ENCODE assay signal across 41 cellular contexts in the genomic region with DNA sequence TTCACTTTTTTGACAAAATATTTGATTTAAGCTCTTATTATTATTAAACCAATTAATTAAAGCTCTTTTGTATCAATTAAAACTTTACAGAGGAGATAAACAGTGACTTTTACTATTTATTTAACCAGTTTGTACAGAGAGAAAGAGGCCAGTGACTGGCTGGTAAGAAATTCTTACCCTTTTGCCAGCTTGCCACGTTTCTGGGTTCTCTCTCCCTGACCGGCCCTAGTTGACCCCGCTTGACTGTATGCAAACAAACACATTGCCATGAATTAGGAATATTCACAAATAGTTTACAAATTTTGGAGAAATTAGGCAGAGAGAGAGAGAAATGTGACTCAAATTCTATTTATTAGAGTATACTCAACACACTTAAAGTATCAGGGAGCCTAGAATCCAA. TPM values are rescaled to one million over a fixed set of nuclear protein-coding genes. Genes with fewer than 3 reads are reported as not detected.
"Had no signal": no experiment of that assay in that cellular context is flagged by ENCODE, and none has a peak within 500 bp of the region (broad histone marks: within the 10 kb centered on the region; RNA-seq: fewer than 3 reads in every experiment).

No MANE protein-coding gene starts in this region.

- H3K36me3 Mint-ChIP-seq: activated CD8-positive, alpha-beta memory T cell treated with anti-CD3 and anti-CD28 coated beads, Interleukin-2, amount 10 ng/mL, durations not matched to agents 7 days and 5 days; activated naive CD4-positive, alpha-beta T cell treated with anti-CD3 and anti-CD28 coated beads, Interleukin-2, amount 10 ng/mL, durations not matched to agents 7 days and 5 days; activated naive CD4-positive, alpha-beta T cell treated with anti-CD3 and anti-CD28 coated beads, Interleukin-2, amount 50 U/mL, for 24 hours; activated naive CD8-positive, alpha-beta T cell; activated naive CD8-positive, alpha-beta T cell treated with anti-CD3 and anti-CD28 coated beads, Interleukin-2, amount 10 ng/mL, durations not matched to agents 7 days and 5 days; brain had no signal

- H3K27ac ChIP-seq: ascending aorta, cardiac muscle cell, WERI-Rb-1 had no signal

- H3K4me3 Mint-ChIP-seq: activated CD4-positive, alpha-beta memory T cell treated with anti-CD3 and anti-CD28 coated beads, Interleukin-2, amount 10 ng/mL, durations not matched to agents 7 days and 5 days; activated CD4-positive, alpha-beta T cell treated with anti-CD3 and anti-CD28 coated beads for 36 hours; activated CD4-positive, alpha-beta T cell treated with anti-CD3 and anti-CD28 coated beads, Interleukin-2, amount 10 ng/mL, durations not matched to agents 7 days and 5 days; activated CD8-positive, alpha-beta memory T cell treated with anti-CD3 and anti-CD28 coated beads, Interleukin-2, amount 10 ng/mL, durations not matched to agents 7 days and 5 days; activated CD8-positive, alpha-beta T cell treated with anti-CD3 and anti-CD28 coated beads, Interleukin-2, amount 10 ng/mL, durations not matched to agents 7 days and 5 days; activated naive CD4-positive, alpha-beta T cell treated with anti-CD3 and anti-CD28 coated beads, Interleukin-2, amount 10 ng/mL, durations not matched to agents 7 days and 5 days; activated naive CD4-positive, alpha-beta T cell treated with anti-CD3 and anti-CD28 coated beads, Interleukin-2, amount 50 U/mL, for 24 hours; activated naive CD8-positive, alpha-beta T cell; activated naive CD8-positive, alpha-beta T cell treated with anti-CD3 and anti-CD28 coated beads, Interleukin-2, amount 10 ng/mL, durations not matched to agents 7 days and 5 days; activated naive CD8-positive, alpha-beta T cell treated with anti-CD3 and anti-CD28 coated beads, Interleukin-2, amount 50 U/mL, for 24 hours; activated T-cell treated with anti-CD3 and anti-CD28 coated beads, Interleukin-2, amount 50 U/mL, for 24 hours; brain; central memory CD8-positive, alpha-beta T cell; T-helper 1 cell treated with Interleukin-12 subunit alpha and Interleukin-12 subunit beta and Interleukin-4 antibody, amounts not matched to agents 30 μg/mL and 1 μg/mL, for 36 hours; T-helper 2 cell treated with Interferon-gamma antibody and Interleukin-4, amounts not matched to agents 5 μg/mL and 100 μg/mL, for 36 hours; WTC11 had no signal

- H3K9me3 ChIP-seq: ascending aorta had no signal

- FAIRE-seq: bronchial epithelial cell, TTC549 had no signal

- H3K36me3 ChIP-seq: ascending aorta, cardiac muscle cell, WERI-Rb-1 had no signal

- H3K9me3 Mint-ChIP-seq: activated CD4-positive, alpha-beta memory T cell treated with anti-CD3 and anti-CD28 coated beads, Interleukin-2, amount 10 ng/mL, durations not matched to agents 7 days and 5 days; activated CD4-positive, alpha-beta T cell treated with anti-CD3 and anti-CD28 coated beads, Interleukin-2, amount 10 ng/mL, durations not matched to agents 7 days and 5 days; activated naive CD4-positive, alpha-beta T cell treated with anti-CD3 and anti-CD28 coated beads, Interleukin-2, amount 10 ng/mL, durations not matched to agents 7 days and 5 days; activated naive CD4-positive, alpha-beta T cell treated with anti-CD3 and anti-CD28 coated beads, Interleukin-2, amount 50 U/mL, for 24 hours; activated naive CD8-positive, alpha-beta T cell treated with anti-CD3 and anti-CD28 coated beads, Interleukin-2, amount 10 ng/mL, durations not matched to agents 7 days and 5 days; activated naive CD8-positive, alpha-beta T cell treated with anti-CD3 and anti-CD28 coated beads, Interleukin-2, amount 50 U/mL, for 24 hours; activated T-cell treated with anti-CD3 and anti-CD28 coated beads, Interleukin-2, amount 50 U/mL, for 24 hours; activated T-helper 2 cell treated with anti-CD3 and anti-CD28 coated beads, Interferon-gamma antibody, Interleukin-2, Interleukin-4, amounts not matched to agents 10 μg/mL and 5 μg/mL and 100 μg/mL, durations not matched to agents 14 hours and 24 hours and 36 hours; central memory CD8-positive, alpha-beta T cell; T-helper 1 cell treated with Interleukin-12 subunit alpha and Interleukin-12 subunit beta and Interleukin-4 antibody, amounts not matched to agents 30 μg/mL and 1 μg/mL, for 36 hours; T-helper 2 cell treated with Interferon-gamma antibody and Interleukin-4, amounts not matched to agents 5 μg/mL and 100 μg/mL, for 36 hours had no signal

- H3K4me3 ChIP-seq: ascending aorta, cardiac muscle cell had no signal

- H3K4me1 ChIP-seq: ascending aorta had no signal

- ATAC-seq: activated CD4-positive, alpha-beta T cell treated with anti-CD3 and anti-CD28 coated beads for 36 hours; activated CD4-positive, CD25-positive, alpha-beta regulatory T cell treated with anti-CD3 and anti-CD28 coated beads, Interleukin-2, amount 50 U/mL, for 24 hours; activated CD8-positive, alpha-beta memory T cell treated with anti-CD3 and anti-CD28 coated beads, Interleukin-2, amount 10 ng/mL, durations not matched to agents 7 days and 5 days; activated CD8-positive, alpha-beta T cell treated with anti-CD3 and anti-CD28 coated beads, Interleukin-2, amount 10 ng/mL, durations not matched to agents 7 days and 5 days; activated naive CD8-positive, alpha-beta T cell treated with anti-CD3 and anti-CD28 coated beads, Interleukin-2, amount 50 U/mL, for 24 hours; WTC11 had no signal

- H3K4me1 Mint-ChIP-seq: activated CD4-positive, alpha-beta memory T cell treated with anti-CD3 and anti-CD28 coated beads, Interleukin-2, amount 10 ng/mL, durations not matched to agents 7 days and 5 days; activated CD4-positive, alpha-beta T cell treated with anti-CD3 and anti-CD28 coated beads for 36 hours; activated CD4-positive, alpha-beta T cell treated with anti-CD3 and anti-CD28 coated beads, Interleukin-2, amount 10 ng/mL, durations not matched to agents 7 days and 5 days; activated CD8-positive, alpha-beta memory T cell treated with anti-CD3 and anti-CD28 coated beads, Interleukin-2, amount 10 ng/mL, durations not matched to agents 7 days and 5 days; activated naive CD4-positive, alpha-beta T cell treated with anti-CD3 and anti-CD28 coated beads, Interleukin-2, amount 10 ng/mL, durations not matched to agents 7 days and 5 days; activated naive CD4-positive, alpha-beta T cell treated with anti-CD3 and anti-CD28 coated beads, Interleukin-2, amount 50 U/mL, for 24 hours; activated naive CD8-positive, alpha-beta T cell treated with anti-CD3 and anti-CD28 coated beads, Interleukin-2, amount 10 ng/mL, durations not matched to agents 7 days and 5 days; activated naive CD8-positive, alpha-beta T cell treated with anti-CD3 and anti-CD28 coated beads, Interleukin-2, amount 50 U/mL, for 24 hours; brain; central memory CD8-positive, alpha-beta T cell; WTC11 had no signal

- H3K27me3 ChIP-seq: ascending aorta, cardiac muscle cell had no signal

- DNase-seq: activated CD4-positive, alpha-beta memory T cell treated with anti-CD3 and anti-CD28 coated beads, Interleukin-2, amount 10 ng/mL, durations not matched to agents 7 days and 5 days; activated CD4-positive, alpha-beta T cell treated with anti-CD3 and anti-CD28 coated beads for 1 hour; activated CD4-positive, alpha-beta T cell treated with anti-CD3 and anti-CD28 coated beads for 36 hours; activated CD4-positive, alpha-beta T cell treated with anti-CD3 and anti-CD28 coated beads for 48 hours; activated CD4-positive, alpha-beta T cell treated with anti-CD3 and anti-CD28 coated beads, Interleukin-2, amount 10 ng/mL, durations not matched to agents 7 days and 5 days; activated CD4-positive, alpha-beta T cell treated with anti-CD3 and anti-CD28 coated beads, Interleukin-2, amount 50 U/mL, for 48 hours; activated CD4-positive, CD25-positive, alpha-beta regulatory T cell; activated CD8-positive, alpha-beta memory T cell treated with anti-CD3 and anti-CD28 coated beads for 24 hours; activated CD8-positive, alpha-beta memory T cell treated with anti-CD3 and anti-CD28 coated beads, Interleukin-2, amount 10 ng/mL, durations not matched to agents 7 days and 5 days; activated CD8-positive, alpha-beta memory T cell treated with anti-CD3 and anti-CD28 coated beads, Interleukin-2, amount 50 U/mL, for 48 hours; activated CD8-positive, alpha-beta T cell treated with anti-CD3 and anti-CD28 coated beads, Interleukin-2, amount 10 ng/mL, durations not matched to agents 7 days and 5 days; activated effector memory CD4-positive, alpha-beta T cell treated with Interleukin-2 at 50 U/mL for 16 hours; activated gamma-delta T cell; activated naive CD4-positive, alpha-beta T cell treated with anti-CD3 and anti-CD28 coated beads, Interleukin-2, amount 10 ng/mL, durations not matched to agents 7 days and 5 days; activated naive CD4-positive, alpha-beta T cell treated with Interleukin-2 at 50 U/mL for 16 hours; activated naive CD8-positive, alpha-beta T cell treated with anti-CD3 and anti-CD28 coated beads, Interleukin-2, amount 10 ng/mL, durations not matched to agents 7 days and 5 days; activated naive CD8-positive, alpha-beta T cell treated with anti-CD3 and anti-CD28 coated beads, Interleukin-2, amount 50 U/mL, for 24 hours; activated T-cell treated with anti-CD3 and anti-CD28 coated beads, Interleukin-2, amount 50 U/mL, for 24 hours; activated T-cell treated with anti-CD3 and anti-CD28 coated beads, Interleukin-2, amount 50 U/mL, for 48 hours; amygdala; anterior cingulate cortex; caudate nucleus; cerebellar nuclear complex; T-helper 1 cell; T-helper 2 cell; T-helper 9 cell; WERI-Rb-1 had no signal

- H3K27ac Mint-ChIP-seq: activated CD4-positive, alpha-beta memory T cell treated with anti-CD3 and anti-CD28 coated beads, Interleukin-2, amount 10 ng/mL, durations not matched to agents 7 days and 5 days; activated CD4-positive, alpha-beta T cell treated with anti-CD3 and anti-CD28 coated beads for 36 hours; activated CD4-positive, alpha-beta T cell treated with anti-CD3 and anti-CD28 coated beads, Interleukin-2, amount 10 ng/mL, durations not matched to agents 7 days and 5 days; activated CD8-positive, alpha-beta memory T cell treated with anti-CD3 and anti-CD28 coated beads, Interleukin-2, amount 10 ng/mL, durations not matched to agents 7 days and 5 days; activated CD8-positive, alpha-beta T cell treated with anti-CD3 and anti-CD28 coated beads, Interleukin-2, amount 10 ng/mL, durations not matched to agents 7 days and 5 days; activated naive CD4-positive, alpha-beta T cell treated with anti-CD3 and anti-CD28 coated beads, Interleukin-2, amount 10 ng/mL, durations not matched to agents 7 days and 5 days; activated naive CD4-positive, alpha-beta T cell treated with anti-CD3 and anti-CD28 coated beads, Interleukin-2, amount 50 U/mL, for 24 hours; activated naive CD8-positive, alpha-beta T cell; activated naive CD8-positive, alpha-beta T cell treated with anti-CD3 and anti-CD28 coated beads, Interleukin-2, amount 10 ng/mL, durations not matched to agents 7 days and 5 days; activated naive CD8-positive, alpha-beta T cell treated with anti-CD3 and anti-CD28 coated beads, Interleukin-2, amount 50 U/mL, for 24 hours; activated T-cell treated with anti-CD3 and anti-CD28 coated beads, Interleukin-2, amount 50 U/mL, for 24 hours; activated T-helper 2 cell treated with anti-CD3 and anti-CD28 coated beads, Interferon-gamma antibody, Interleukin-2, Interleukin-4, amounts not matched to agents 10 μg/mL and 5 μg/mL and 100 μg/mL, durations not matched to agents 14 hours and 24 hours and 36 hours; brain; T-helper 1 cell treated with Interleukin-12 subunit alpha and Interleukin-12 subunit beta and Interleukin-4 antibody, amounts not matched to agents 30 μg/mL and 1 μg/mL, for 36 hours; T-helper 2 cell treated with Interferon-gamma antibody and Interleukin-4, amounts not matched to agents 5 μg/mL and 100 μg/mL, for 36 hours; WTC11 had no signal

RNA-seq across cellular contexts. Expression of a gene that starts 36.2 kb away (rescaled TPM):
- total RNA-seq: activated CD4-positive, alpha-beta memory T cell treated with anti-CD3 and anti-CD28 coated beads, Interleukin-2, amount 10 ng/mL, durations not matched to agents 7 days and 5 days; activated CD4-positive, alpha-beta T cell treated with anti-CD3 and anti-CD28 coated beads for 36 hours; activated CD4-positive, alpha-beta T cell treated with anti-CD3 and anti-CD28 coated beads, Interleukin-2, amount 10 ng/mL, durations not matched to agents 7 days and 5 days; activated CD8-positive, alpha-beta memory T cell treated with anti-CD3 and anti-CD28 coated beads, Interleukin-2, amount 10 ng/mL, durations not matched to agents 7 days and 5 days; activated CD8-positive, alpha-beta T cell treated with anti-CD3 and anti-CD28 coated beads, Interleukin-2, amount 10 ng/mL, durations not matched to agents 7 days and 5 days; activated naive CD8-positive, alpha-beta T cell treated with anti-CD3 and anti-CD28 coated beads, Interleukin-2, amount 10 ng/mL, durations not matched to agents 7 days and 5 days; activated T-helper 2 cell treated with anti-CD3 and anti-CD28 coated beads, Interferon-gamma antibody, Interleukin-2, Interleukin-4, amounts not matched to agents 10 μg/mL and 5 μg/mL and 100 μg/mL, durations not matched to agents 14 hours and 24 hours and 36 hours; ascending aorta; bronchial epithelial cell; cardiac muscle cell; WTC11 had no signal
- polyA plus RNA-seq: adipose tissue, cardiac muscle cell had no signal
